ENCODE assay signal across 15 cellular contexts in the genomic region with DNA sequence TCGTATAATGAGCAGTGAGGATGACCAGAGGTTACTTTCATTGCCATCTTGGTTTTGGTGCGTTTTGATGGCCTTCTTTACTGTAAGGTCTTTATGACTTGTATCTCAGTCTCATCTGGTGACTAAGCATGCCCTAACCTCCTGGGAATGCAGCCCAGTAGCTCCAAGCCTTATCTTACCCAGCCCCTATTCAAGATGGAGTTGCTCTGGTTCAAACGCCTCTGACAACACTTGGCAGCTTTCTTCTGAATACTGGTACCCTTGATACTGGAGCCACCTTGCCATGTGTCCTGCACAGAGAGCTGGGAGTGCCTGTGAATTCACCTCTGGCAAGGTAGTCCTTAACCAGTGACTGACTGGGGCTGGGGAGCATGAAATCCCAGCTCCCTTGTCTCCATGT.
"Had no signal": no experiment of that assay in that cellular context is flagged by ENCODE, and none has a peak within 500 bp of the region (broad histone marks: within the 10 kb centered on the region; RNA-seq: fewer than 3 reads in every experiment).

No MANE protein-coding gene starts in this region.

- ATAC-seq: gastroesophageal sphincter had no signal

- H3K4me3 Mint-ChIP-seq: endodermal cell, mesothelial cell of epicardium, neural crest cell had no signal

- H3K36me3 Mint-ChIP-seq: mesothelial cell of epicardium had no signal

- DNase-seq: activated CD4-positive, alpha-beta T cell treated with anti-CD3 and anti-CD28 coated beads, Interleukin-2, amount 50 U/mL, for 1 hour; activated CD4-positive, CD25-positive, alpha-beta regulatory T cell; activated naive CD4-positive, alpha-beta T cell treated with anti-CD3 and anti-CD28 coated beads, Interleukin-2, amount 50 U/mL, for 16 hours; brain microvascular endothelial cell; endodermal cell; kidney glomerular epithelial cell; ovary; stimulated activated CD4-positive, alpha-beta T cell treated with anti-CD3 and anti-CD28 coated beads, Interleukin-12 subunit alpha, Interleukin-12 subunit beta, amount 100 ng/mL, for 4 hours; stimulated activated naive CD4-positive, alpha-beta T cell treated with Interleukin-2 at 50 U/mL for 16 hours; T-helper 2 cell; upper lobe of left lung had no signal

- H3K4me1 Mint-ChIP-seq: endodermal cell, mesothelial cell of epicardium, neural crest cell had no signal

- H3K27ac Mint-ChIP-seq: activated T-helper 2 cell treated with anti-CD3 and anti-CD28 coated beads, Interferon-gamma antibody, Interleukin-2, Interleukin-4, amounts not matched to agents 10 μg/mL and 5 μg/mL and 100 μg/mL, durations not matched to agents 14 hours and 24 hours and 36 hours; endodermal cell; mesothelial cell of epicardium had no signal
